8 cellular contexts compared by ENCODE assay signal in the genomic region with DNA sequence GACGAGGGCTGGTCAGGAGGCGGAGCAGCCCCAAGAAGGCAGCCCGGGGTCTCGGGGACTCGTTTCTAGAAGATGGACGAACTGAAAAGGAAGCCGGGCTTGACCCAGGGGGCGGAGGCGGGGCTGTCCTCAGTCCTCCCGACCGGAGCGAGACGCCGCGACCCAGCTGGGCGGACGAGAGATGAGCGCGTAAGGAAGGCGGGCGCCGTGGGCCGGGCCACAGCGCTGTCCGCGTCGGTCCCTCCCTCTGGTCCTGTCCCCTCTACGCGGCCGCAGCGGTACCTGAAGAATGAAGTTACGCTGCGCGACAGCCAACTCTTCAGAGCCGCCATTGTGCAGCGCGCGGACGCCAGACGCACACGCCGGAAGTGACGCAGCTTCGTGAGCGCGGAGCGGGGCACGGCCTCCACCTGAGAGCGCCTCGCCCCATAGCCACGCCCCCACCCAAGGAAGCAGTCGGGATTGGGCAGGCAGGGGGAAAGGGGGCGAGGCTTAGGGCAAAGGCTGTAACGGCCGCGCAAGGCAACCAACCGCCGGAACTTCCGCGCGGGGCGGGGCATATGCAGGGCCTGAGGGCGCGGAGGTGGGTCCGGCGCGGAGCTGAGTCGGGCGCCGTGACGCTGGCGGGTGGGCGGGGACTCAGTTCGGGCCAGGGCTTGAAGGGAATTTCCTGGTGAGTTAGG. TPM values are rescaled to one million over a fixed set of nuclear protein-coding genes. Genes with fewer than 3 reads are reported as not detected.
DNase-seq lines count a peak whose midpoint lies in the region; ATAC-seq, FAIRE-seq and TF ChIP-seq lines count a peak whose summit lies in the region.

A gene (minus strand): TSS at position 370 of the 683 bp plus-strand sequence. CDS start 38 bp downstream, at position 332.

- H3K36me3 Mint-ChIP-seq in natural killer cell = no peaks in the 10 kb centered on the region

- peak; percentile 92 for TF ChIP-seq POLR2A in H54 (IDR thresholded peaks at IDR 0.05; ENCODE audit: low read depth, low read length)
- TF ChIP-seq POLR2A in Raji (IDR thresholded peaks at IDR 0.05; ENCODE audit: insufficient read depth, low read depth, low read length) = peak; percentile 88

- peaks cover 41% of the 10 kb centered on the region for H3K4me1 ChIP-seq in Loucy (ENCODE audit: insufficient read depth, low read length, poor library complexity, severe bottlenecking)

- peak; percentile 85 for FAIRE-seq in H54 (lab: Jason Lieb, UNC)

- intact Hi-C loops in natural killer cell (cut with micrococcal nuclease) = loop anchor here (2.0 to 5.0 kb wide), 3 partner anchors 41 to 1539 kb away; a partner anchor contains a TSS

- DNase-seq in EL (peak; percentile 99), H54 (ENCODE audit: insufficient read length, low spot score) (peak; percentile 97), fibroblast of mammary gland (ENCODE audit: low read depth) (peak; percentile 98), natural killer cell (peak; percentile 99)
- peak; percentile 100 for DNase-seq in activated T-helper 9 cell treated with anti-CD3 and anti-CD28 coated beads, Interleukin-2, amount 50 U/mL, for 16 hours (ENCODE audit: low read depth)
- DNase-seq in stimulated activated naive CD4-positive, alpha-beta T cell treated with Interleukin-2 at 50 U/mL for 16 hours (lab: John Stamatoyannopoulos, UW) = peak; percentile 100

- H3K27ac Mint-ChIP-seq in natural killer cell = peak within 1 kb of the TSS; percentile 93 to 99

- peak within 1 kb of the TSS; percentile 79 for H3K4me3 ChIP-seq in Loucy (ENCODE audit: low read length, poor library complexity, severe bottlenecking)
- H3K4me3 ChIP-seq in fibroblast of mammary gland (ENCODE audit: control insufficient read depth, low read depth, low read length) = peak within 1 kb of the TSS; percentile 96

- peak within 1 kb of the TSS; percentile 93 for H3K4me3 Mint-ChIP-seq in natural killer cell

- H3K9me3 Mint-ChIP-seq in natural killer cell = no peaks in the 10 kb centered on the region

- H3K9me2 ChIP-seq in Loucy (replicated peaks; ENCODE audit: low read depth, low read length) = no peaks in the 10 kb centered on the region

- peaks cover 39 to 42% of the 10 kb centered on the region in 2 donors for H3K4me1 Mint-ChIP-seq in natural killer cell

- no peaks in the 10 kb centered on the region for H3K27me3 ChIP-seq in Loucy (ENCODE audit: insufficient read depth, low read length, poor library complexity, severe bottlenecking)

- H3K27me3 Mint-ChIP-seq in natural killer cell (ENCODE audit: low read depth in 2 of 2) = no peaks in the 10 kb centered on the region

- peaks cover 5% of the 10 kb centered on the region; the same call in 1 of the 2 replicates for H3F3A ChIP-seq in Loucy (ENCODE audit: low read depth)

- no peaks in the 10 kb centered on the region for H3K9me3 ChIP-seq in Loucy (ENCODE audit: insufficient read depth, low read depth, low read length)

- no peak for TF ChIP-seq CTCF in Loucy (conservative IDR thresholded peaks at IDR 0.05; ENCODE audit: low read length)
- no peak for TF ChIP-seq CTCF in fibroblast of mammary gland (conservative IDR thresholded peaks at IDR 0.05; ENCODE audit: control insufficient read depth, insufficient read depth, low read depth, low read length)
- no peak for TF ChIP-seq CTCF in natural killer cell (IDR thresholded peaks at IDR 0.05)

- H3K9ac ChIP-seq in Loucy (ENCODE audit: low read depth, low read length, poor library complexity, severe bottlenecking) = peak within 1 kb of the TSS; percentile 80

- ATAC-seq in natural killer cell = peak; percentile 86 to 96 (median 89)

- peaks cover 48% of the 10 kb centered on the region for H3K79me2 ChIP-seq in Loucy (ENCODE audit: insufficient read depth, low read length)

- peaks cover 37% of the 10 kb centered on the region for H4K20me1 ChIP-seq in Loucy (ENCODE audit: insufficient read depth, low read length, poor library complexity, severe bottlenecking)

- peaks cover 1% of the 10 kb centered on the region; the same call in 1 of the 2 replicates for H3K36me3 ChIP-seq in Loucy (ENCODE audit: insufficient read depth, low read length)

- H2AFZ ChIP-seq in Loucy (ENCODE audit: low read length) = peak within 1 kb of the TSS; percentile 72

- peak within 1 kb of the TSS; percentile 90 for H3K4me2 ChIP-seq in Loucy (ENCODE audit: low read depth, low read length, poor library complexity, severe bottlenecking)

RNA-seq across cellular contexts. Expression of the gene that starts here (rescaled TPM):
- total RNA-seq in natural killer cell = 100 to 1,000 TPM in 2 of 3 donors, 10 to 100 TPM in 1; 84.8 to 102 (median 101) TPM

Comparison
In these comparisons a context has a peak if more than half of its experiments do, and no peak if none do; other contexts are left out.
1. Peak in every context shown above with its lines: DNase-seq, ATAC-seq and H3K4me3 ChIP-seq.